8 cellular contexts compared by ENCODE assay signal in the genomic region with DNA sequence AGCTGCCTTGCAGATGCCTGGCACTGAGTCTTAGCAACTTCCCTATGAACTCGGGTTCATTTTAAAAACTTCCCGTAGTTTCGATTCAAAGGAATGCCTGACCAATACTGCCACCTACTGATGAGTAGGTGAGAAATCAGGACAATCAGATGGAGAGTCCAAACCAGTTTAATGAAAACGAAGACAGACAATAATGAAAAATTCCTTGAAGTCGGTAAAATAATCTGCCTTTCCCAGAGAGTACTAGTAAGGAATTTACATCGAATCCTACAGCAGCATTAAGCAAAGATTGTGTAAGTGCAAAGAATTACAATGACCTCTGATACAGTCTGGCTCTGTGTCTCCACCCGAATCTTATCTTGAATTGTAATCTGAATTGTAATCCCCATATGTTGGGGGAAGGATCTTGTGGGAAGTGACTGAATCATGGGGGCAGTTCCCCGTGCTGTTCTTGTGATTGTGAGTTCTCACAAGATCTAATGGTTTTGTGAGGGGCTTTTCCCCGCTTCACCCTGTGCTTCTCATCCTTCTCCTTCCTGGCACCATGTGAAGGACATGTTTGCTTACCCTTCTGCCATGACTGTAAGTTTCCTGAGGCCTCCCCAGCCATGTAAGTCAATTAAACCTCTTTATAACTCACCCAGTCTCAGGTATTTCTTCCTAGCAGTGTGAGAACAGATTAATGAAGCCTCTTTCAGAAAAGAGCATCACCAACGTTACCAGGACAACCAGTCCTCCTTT.
A peak's percentile ranks its signal among the peaks of the same experiment; 100 is the strongest.
DNase-seq lines count a peak whose midpoint lies in the region.

No MANE protein-coding gene starts in this region.

- H3K27ac Mint-ChIP-seq in CD4-positive, alpha-beta memory T cell, result peak overlapping the region in 1 of 7 donors; percentile 57
- H3K27ac Mint-ChIP-seq in T-helper 2 cell treated with Interferon-gamma antibody and Interleukin-4, amounts not matched to agents 5 μg/mL and 100 μg/mL, for 36 hours, result no peak overlapping the region

- no peak overlapping the region for H3K27ac ChIP-seq in CD4-positive, alpha-beta memory T cell (ENCODE audit: low read depth, low read length)
- H3K27ac ChIP-seq in SJCRH30, result no peak overlapping the region
- peak overlapping the region; percentile 27 for H3K27ac ChIP-seq in epithelial cell of prostate

- H3K27me3 Mint-ChIP-seq in CD4-positive, alpha-beta memory T cell, result no peaks in the 10 kb centered on the region
- peaks cover 7% of the 10 kb centered on the region for H3K27me3 Mint-ChIP-seq in T-helper 2 cell treated with Interferon-gamma antibody and Interleukin-4, amounts not matched to agents 5 μg/mL and 100 μg/mL, for 36 hours (ENCODE audit: low read depth)

- POLR2A ChIA-PET in CD4-positive, alpha-beta memory T cell (lab: Charles Lee; ENCODE audit: partially characterized antibody), result interaction anchor here (0.8 kb wide), 1 partner anchor 445 kb away, joined by 5 read pairs; no protein-coding TSS in a partner anchor

- H3K9me3 Mint-ChIP-seq in CD4-positive, alpha-beta memory T cell, result peaks cover 0 to 11% (median 6%) of the 10 kb centered on the region in 8 donors
- peaks cover 18% of the 10 kb centered on the region for H3K9me3 Mint-ChIP-seq in T-helper 2 cell treated with Interferon-gamma antibody and Interleukin-4, amounts not matched to agents 5 μg/mL and 100 μg/mL, for 36 hours

- intact Hi-C loops in CD4-positive, alpha-beta memory T cell (cut with micrococcal nuclease), result loop anchor here (1.0 to 10.0 kb wide), 2 partner anchors 76 to 201 kb away; no protein-coding TSS in a partner anchor

- peaks cover 3 to 8% (median 7%) of the 10 kb centered on the region in 4 donors for H3K4me1 Mint-ChIP-seq in CD4-positive, alpha-beta memory T cell
- no peaks in the 10 kb centered on the region for H3K4me1 Mint-ChIP-seq in T-helper 2 cell treated with Interferon-gamma antibody and Interleukin-4, amounts not matched to agents 5 μg/mL and 100 μg/mL, for 36 hours (ENCODE audit: low read depth)

- no peaks in the 10 kb centered on the region for H3K36me3 ChIP-seq in CD4-positive, alpha-beta memory T cell (ENCODE audit: insufficient read depth, low read length)
- H3K36me3 ChIP-seq in SJCRH30, result peaks cover 2% of the 10 kb centered on the region; the same call in 1 of the 2 replicates

- H3K4me3 Mint-ChIP-seq in CD4-positive, alpha-beta memory T cell, result peak overlapping the region; percentile 15 to 64 (median 50)
- no peak overlapping the region for H3K4me3 Mint-ChIP-seq in T-helper 2 cell treated with Interferon-gamma antibody and Interleukin-4, amounts not matched to agents 5 μg/mL and 100 μg/mL, for 36 hours

- peaks cover 6 to 22% of the 10 kb centered on the region in 2 donors for H3K36me3 Mint-ChIP-seq in CD4-positive, alpha-beta memory T cell
- H3K36me3 Mint-ChIP-seq in T-helper 2 cell treated with Interferon-gamma antibody and Interleukin-4, amounts not matched to agents 5 μg/mL and 100 μg/mL, for 36 hours (ENCODE audit: low read depth), result peaks cover 13% of the 10 kb centered on the region

- DNase-seq in CD4-positive, alpha-beta memory T cell, result peak in 4 of 5 donors; percentile 14 to 30 (median 18)
- peak; percentile 56 for DNase-seq in HS-27A (ENCODE audit: low read depth)
- DNase-seq in SJCRH30, result peak; percentile 14 to 68
- no peak for DNase-seq in epithelial cell of prostate (ENCODE audit: low read depth, low spot score)
- DNase-seq in myocyte (ENCODE audit: low read depth), result peak; percentile 64
- no peak for DNase-seq in DMS79 treated with DMSO at 0.1 percent for 48 hours (lab: John Stamatoyannopoulos, UW)
- DNase-seq in ureter (ENCODE audit: low spot score), result no peak
- DNase-seq in T-helper 2 cell treated with Interferon-gamma antibody and Interleukin-4, amounts not matched to agents 5 μg/mL and 100 μg/mL, for 36 hours (ENCODE audit: low spot score), result no peak

- H3K27me3 ChIP-seq in CD4-positive, alpha-beta memory T cell (ENCODE audit: insufficient read depth, low read length), result no peaks in the 10 kb centered on the region
- H3K27me3 ChIP-seq in SJCRH30, result no peaks in the 10 kb centered on the region

- H3K4me1 ChIP-seq in CD4-positive, alpha-beta memory T cell (ENCODE audit: insufficient read depth, low read length), result no peaks in the 10 kb centered on the region
- H3K4me1 ChIP-seq in SJCRH30, result no peaks in the 10 kb centered on the region

- no peak overlapping the region for H3K4me3 ChIP-seq in CD4-positive, alpha-beta memory T cell (ENCODE audit: low read length in 2 of 2)
- no peak overlapping the region for H3K4me3 ChIP-seq in SJCRH30

- no peaks in the 10 kb centered on the region for H3K9me3 ChIP-seq in CD4-positive, alpha-beta memory T cell (ENCODE audit: control insufficient read depth in 1 of 2, low read length in 2 of 2)
- H3K9me3 ChIP-seq in SJCRH30 (replicated peaks), result peaks cover 7% of the 10 kb centered on the region

- CTCF ChIA-PET in CD4-positive, alpha-beta memory T cell (lab: Charles Lee; ENCODE audit: partially characterized antibody), result interaction anchor here (0.6 to 2.0 kb wide), 10 partner anchors 9 to 205 kb away, joined by 3 to 20 read pairs (median 4); no protein-coding TSS in a partner anchor

Comparison
In these comparisons a context has a peak if more than half of its experiments do, and no peak if none do; other contexts are left out.
1. DNase-seq: peak in CD4-positive, alpha-beta memory T cell (4 of 5), HS-27A (single experiment), SJCRH30 (2 of 2) and myocyte (single experiment); none in epithelial cell of prostate (single experiment), DMS79 treated with DMSO at 0.1 percent for 48 hours (single experiment), ureter (single experiment) and T-helper 2 cell treated with Interferon-gamma antibody and Interleukin-4, amounts not matched to agents 5 μg/mL and 100 μg/mL, for 36 hours (single experiment).